9 cellular contexts compared by ENCODE assay signal in genomic region chr2:157327200-157327599, GRCh38. TPM values are rescaled to one million over a fixed set of nuclear protein-coding genes. Genes with fewer than 3 reads are reported as not detected.
DNase-seq lines count a peak whose midpoint lies in the region; ATAC-seq, FAIRE-seq and TF ChIP-seq lines count a peak whose summit lies in the region.
"Had no signal": no experiment of that assay in that cellular context is flagged by ENCODE, and none has a peak within 500 bp of the region (broad histone marks: within the 10 kb centered on the region; RNA-seq: fewer than 3 reads in every experiment).

No MANE protein-coding gene starts in this region.

- no peak overlapping the region for H2AK5ac ChIP-seq in mesenchymal stem cell (ENCODE audit: low read length, severe bottlenecking)

- in situ Hi-C loops in GM13977 (cut with MboI; ENCODE audit: low pct_unique_long_range_greater_than_20kb, low sequenced_read_pairs, unreplicated experiment): loop anchor here (25.0 kb wide), 1 partner anchor 110 kb away; the partner anchor contains the start of gene CYTIP

- no peak overlapping the region for H2BK12ac ChIP-seq in mesenchymal stem cell (ENCODE audit: low read length in 2 of 2)

- DNase-seq in GM13977 (ENCODE audit: low spot score): no peak
- no peak for DNase-seq in 8988T
- DNase-seq in NCI-H510A (lab: John Stamatoyannopoulos, UW): no peak
- DNase-seq in mesenchymal stem cell: no peak
- DNase-seq: activated gamma-delta T cell had no signal

- no peak overlapping the region for H3K27ac ChIP-seq in mesenchymal stem cell (ENCODE audit: low read length, poor library complexity, severe bottlenecking)

- H3K9ac ChIP-seq in mesenchymal stem cell (ENCODE audit: low read length): no peak overlapping the region

- H3K4ac ChIP-seq in mesenchymal stem cell (ENCODE audit: low read depth in 1 of 2, low read length in 2 of 2): no peak overlapping the region

- 74% methylated on average over 3 of the region's 3 CpGs for WGBS in mesenchymal stem cell

- H3K14ac ChIP-seq in mesenchymal stem cell (ENCODE audit: low read length in 2 of 2): no peak overlapping the region

- no peaks in the 10 kb centered on the region for H3K27me3 ChIP-seq in mesenchymal stem cell (ENCODE audit: control insufficient read depth in 1 of 2, insufficient read depth in 1 of 2, low read length in 2 of 2)

- peak; percentile 77 for FAIRE-seq in islet of Langerhans (lab: Jason Lieb, UNC)

- H3K4me3 ChIP-seq in mesenchymal stem cell (ENCODE audit: insufficient read depth in 1 of 2, low read depth in 1 of 2, low read length in 2 of 2): no peak overlapping the region

- no peaks in the 10 kb centered on the region for H3K36me3 ChIP-seq in mesenchymal stem cell (ENCODE audit: control insufficient read depth in 1 of 2, insufficient read depth in 2 of 2, low read depth in 1 of 2, low read length in 2 of 2)

- no peaks in the 10 kb centered on the region for H3K9me3 ChIP-seq in mesenchymal stem cell (ENCODE audit: control insufficient read depth, low read length)

- no peak overlapping the region for H2BK15ac ChIP-seq in mesenchymal stem cell (ENCODE audit: low read depth, poor library complexity, severe bottlenecking)

- H3K4me1 ChIP-seq in mesenchymal stem cell (ENCODE audit: control insufficient read depth, insufficient read depth, low read depth, low read length): peaks cover 7% of the 10 kb centered on the region

- no peak overlapping the region for H2BK5ac ChIP-seq in mesenchymal stem cell (ENCODE audit: low read depth, low read length, poor library complexity, severe bottlenecking)

- peak; percentile 42 for ATAC-seq in GM18868 (IDR thresholded peaks at IDR 0.05; ENCODE audit: unreplicated experiment)
- ATAC-seq in GM21619 (IDR thresholded peaks at IDR 0.05; ENCODE audit: unreplicated experiment): peak; percentile 23
- peak; percentile 28 for ATAC-seq in HG03378 (IDR thresholded peaks at IDR 0.05; ENCODE audit: unreplicated experiment)

- no peak overlapping the region for H3K18ac ChIP-seq in mesenchymal stem cell (ENCODE audit: low read depth in 1 of 2, low read length in 2 of 2)

- H4K91ac ChIP-seq in mesenchymal stem cell (ENCODE audit: low read length): no peak overlapping the region

- H3K79me1 ChIP-seq in mesenchymal stem cell (replicated peaks; ENCODE audit: low read length, poor library complexity, severe bottlenecking): no peaks in the 10 kb centered on the region

- H3K23ac ChIP-seq in mesenchymal stem cell (ENCODE audit: low read length in 2 of 2): no peak overlapping the region

- no peak overlapping the region for H2BK120ac ChIP-seq in mesenchymal stem cell (ENCODE audit: low read depth, low read length)

- H3K4me2 ChIP-seq in mesenchymal stem cell (ENCODE audit: low read length, poor library complexity, severe bottlenecking): no peak overlapping the region

- no peak overlapping the region for H2AFZ ChIP-seq in mesenchymal stem cell (ENCODE audit: low read depth, low read length)

- TF ChIP-seq CTCF in GM13977 (IDR thresholded peaks at IDR 0.05; ENCODE audit: extremely low read depth, insufficient read depth, missing control alignments): no peak

- H4K8ac ChIP-seq in mesenchymal stem cell (ENCODE audit: low read length): no peak overlapping the region

RNA-seq across cellular contexts. Expression of gene ERMN, which starts 1.6 kb away (rescaled TPM):
- polyA plus RNA-seq in mesenchymal stem cell (2013, experiment 1 of 2): not detected
- polyA plus RNA-seq in mesenchymal stem cell (2013, experiment 2 of 2): not detected
